ENCODE assay signal across 14 cellular contexts in the genomic region with DNA sequence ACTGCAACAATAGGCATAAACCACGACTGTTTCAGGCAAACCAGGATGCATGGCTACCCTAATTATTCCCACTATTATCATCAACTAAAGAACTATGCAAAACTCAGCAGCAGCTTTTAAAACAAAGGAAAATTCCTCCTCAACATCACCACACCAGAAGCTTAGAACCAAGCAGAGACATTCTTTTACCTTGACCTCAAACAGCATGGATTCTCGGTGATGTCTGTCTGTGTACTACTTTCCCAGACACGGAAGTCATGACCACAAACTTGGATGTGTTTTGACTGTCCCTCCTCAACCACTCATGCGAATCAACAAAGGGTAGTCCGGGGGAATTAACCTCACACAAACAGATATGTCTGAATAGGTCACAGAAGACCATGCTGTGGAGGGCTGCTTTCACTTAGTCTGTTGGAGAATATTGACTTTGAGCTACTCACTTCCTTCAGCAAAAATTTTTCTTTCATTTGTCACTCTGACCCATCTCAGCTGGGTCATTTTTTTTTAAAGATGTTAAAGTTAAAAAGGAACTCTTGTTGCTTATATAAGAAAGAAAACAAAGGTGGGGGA.
DNase-seq lines count a peak whose midpoint lies in the region; ATAC-seq, FAIRE-seq and TF ChIP-seq lines count a peak whose summit lies in the region.
"Had no signal": no experiment of that assay in that cellular context is flagged by ENCODE, and none has a peak within 500 bp of the region (broad histone marks: within the 10 kb centered on the region; RNA-seq: fewer than 3 reads in every experiment).

No MANE protein-coding gene starts in this region.

- no peak for TF ChIP-seq RAD21 in A549 (conservative IDR thresholded peaks at IDR 0.05 in 1 of 2, IDR thresholded peaks at IDR 0.05 in 1 of 2)

- intact Hi-C loops in activated CD4-positive, alpha-beta memory T cell treated with anti-CD3 and anti-CD28 coated beads for 36 hours (cut with micrococcal nuclease) = no loop called here

- CTCF ChIA-PET in A549 (lab: Yijun Ruan, JAX) = interaction anchor here (1.2 kb wide), 1 partner anchor 9 kb away, joined by 3 read pairs; no protein-coding TSS in a partner anchor
- CTCF ChIA-PET in activated CD4-positive, alpha-beta memory T cell treated with anti-CD3 and anti-CD28 coated beads for 36 hours (lab: Charles Lee) = no interaction called here

- H3K9me3 ChIP-seq in A549 = no peaks in the 10 kb centered on the region
- H3K9me3 ChIP-seq: body of pancreas, pancreas had no signal

- H3K27ac Mint-ChIP-seq in activated CD4-positive, alpha-beta memory T cell treated with anti-CD3 and anti-CD28 coated beads for 36 hours = no peak overlapping the region
- no peak overlapping the region for H3K27ac Mint-ChIP-seq in activated T-cell treated with anti-CD3 and anti-CD28 coated beads, Interleukin-2, amount 50 U/mL, for 72 hours
- H3K27ac Mint-ChIP-seq: memory B cell, T-cell had no signal

- peak overlapping the region; percentile 30; the same call in 2 of the 3 replicates for H3K4me2 ChIP-seq in A549

- no peaks in the 10 kb centered on the region for H3K36me3 Mint-ChIP-seq in activated CD4-positive, alpha-beta memory T cell treated with anti-CD3 and anti-CD28 coated beads for 36 hours
- H3K36me3 Mint-ChIP-seq in activated T-cell treated with anti-CD3 and anti-CD28 coated beads, Interleukin-2, amount 50 U/mL, for 72 hours (ENCODE audit: insufficient read depth in 2 of 2) = no peaks in the 10 kb centered on the region
- H3K36me3 Mint-ChIP-seq: memory B cell, T-cell had no signal

- TF ChIP-seq EP300 in A549 (IDR thresholded peaks at IDR 0.05) = no peak

- no peak for TF ChIP-seq CTCF in A549 (IDR thresholded peaks at IDR 0.05)

- peak; percentile 59 for FAIRE-seq in A549 (lab: Jason Lieb, UNC)
- FAIRE-seq: pancreas had no signal

- POLR2A ChIA-PET in A549 (lab: Yijun Ruan, JAX) = no interaction called here
- POLR2A ChIA-PET in activated CD4-positive, alpha-beta memory T cell treated with anti-CD3 and anti-CD28 coated beads for 36 hours (lab: Charles Lee) = no interaction called here

- no peaks in the 10 kb centered on the region for H3K27me3 Mint-ChIP-seq in activated CD4-positive, alpha-beta memory T cell treated with anti-CD3 and anti-CD28 coated beads for 36 hours
- no peaks in the 10 kb centered on the region for H3K27me3 Mint-ChIP-seq in activated T-cell treated with anti-CD3 and anti-CD28 coated beads, Interleukin-2, amount 50 U/mL, for 72 hours (ENCODE audit: low read depth)
- H3K27me3 Mint-ChIP-seq: memory B cell, T-cell had no signal

- no peaks in the 10 kb centered on the region for H3K4me1 ChIP-seq in A549
- H3K4me1 ChIP-seq: body of pancreas, pancreas had no signal

- ATAC-seq in A549 (peak; percentile 62 to 81; a peak in 5 of 6 replicates), HG03159 (IDR thresholded peaks at IDR 0.05; ENCODE audit: unreplicated experiment) (no peak)
- ATAC-seq in activated T-cell treated with anti-CD3 and anti-CD28 coated beads, Interleukin-2, amount 50 U/mL, for 72 hours (replicated peaks in 1 of 2) = no peak
- ATAC-seq: activated T-cell treated with anti-CD3 and anti-CD28 coated beads, Interleukin-2, amount 50 U/mL, for 4 hours; body of pancreas; pancreas; T-cell had no signal

- no peak for TF ChIP-seq POLR2A in A549 (IDR thresholded peaks at IDR 0.05; ENCODE audit: low read length)

- WGBS in A549 (ENCODE audit: missing lambda C conversion rate) = 2% methylated on average over 5 of the region's 5 CpGs

- no peak overlapping the region for H3K4me3 ChIP-seq in A549
- H3K4me3 ChIP-seq: body of pancreas, pancreas had no signal

- DNase-seq in A549 (ENCODE audit: low read depth in 1 of 2, low spot score in 1 of 2) (peak; percentile 22 to 74), HS-5 (ENCODE audit: low read depth) (peak; percentile 84), amniotic stem cell (lab: John Stamatoyannopoulos, UW) (peak; percentile 3), islet precursor cell (peak; percentile 65)
- DNase-seq in activated CD4-positive, alpha-beta memory T cell treated with anti-CD3 and anti-CD28 coated beads for 36 hours = no peak
- no peak for DNase-seq in activated CD4-positive, alpha-beta T cell treated with anti-CD3 and anti-CD28 coated beads, Interleukin-2, amount 50 U/mL, for 48 hours
- DNase-seq in activated T-cell treated with anti-CD3 and anti-CD28 coated beads, Interleukin-2, amount 50 U/mL, for 72 hours = no peak
- DNase-seq: activated T-cell treated with anti-CD3 and anti-CD28 coated beads, Interleukin-2, amount 50 U/mL, for 4 hours; body of pancreas; DMS 273 treated with DMSO at 0.1 percent for 48 hours; pancreas; T-cell had no signal

- H3K4me3 Mint-ChIP-seq in activated CD4-positive, alpha-beta memory T cell treated with anti-CD3 and anti-CD28 coated beads for 36 hours = no peak overlapping the region
- H3K4me3 Mint-ChIP-seq in activated T-cell treated with anti-CD3 and anti-CD28 coated beads, Interleukin-2, amount 50 U/mL, for 72 hours = no peak overlapping the region
- H3K4me3 Mint-ChIP-seq: activated T-cell treated with anti-CD3 and anti-CD28 coated beads, Interleukin-2, amount 50 U/mL, for 4 hours; memory B cell; T-cell had no signal

- no peaks in the 10 kb centered on the region for H3K9me3 Mint-ChIP-seq in activated CD4-positive, alpha-beta memory T cell treated with anti-CD3 and anti-CD28 coated beads for 36 hours
- peaks cover 7% of the 10 kb centered on the region in 2 donors for H3K9me3 Mint-ChIP-seq in activated T-cell treated with anti-CD3 and anti-CD28 coated beads, Interleukin-2, amount 50 U/mL, for 72 hours

- no peaks in the 10 kb centered on the region for H3K4me1 Mint-ChIP-seq in activated CD4-positive, alpha-beta memory T cell treated with anti-CD3 and anti-CD28 coated beads for 36 hours (ENCODE audit: low read depth)
- no peaks in the 10 kb centered on the region for H3K4me1 Mint-ChIP-seq in activated T-cell treated with anti-CD3 and anti-CD28 coated beads, Interleukin-2, amount 50 U/mL, for 72 hours (ENCODE audit: low read depth)
- H3K4me1 Mint-ChIP-seq: memory B cell, T-cell had no signal

- H3K27ac ChIP-seq in A549 = no peak overlapping the region
- H3K27ac ChIP-seq: body of pancreas, pancreas had no signal

TF ChIP-seq in A549, 52 proteins besides CTCF, POLR2A, EP300 and RAD21:
- no peak for TF ChIP-seq HDAC2 (IDR thresholded peaks at IDR 0.05)
- no peak for TF ChIP-seq ZNF302 (CRISPR knock-in tag; IDR thresholded peaks at IDR 0.05)
- peak; percentile 38; the same call in 1 of the 2 replicates for TF ChIP-seq JUNB (IDR thresholded peaks at IDR 0.05)
- no peak for TF ChIP-seq NFE2L2 (conservative IDR thresholded peaks at IDR 0.05; ENCODE audit: low read length)
- no peak for TF ChIP-seq HEYL (CRISPR knock-in tag; IDR thresholded peaks at IDR 0.05)

Comparison
In these comparisons a context has a peak if more than half of its experiments do, and no peak if none do; other contexts are left out.
1. ATAC-seq: peak in A549 (2 of 2); none in HG03159 (single experiment) and activated T-cell treated with anti-CD3 and anti-CD28 coated beads, Interleukin-2, amount 50 U/mL, for 72 hours (0 of 2).
2. DNase-seq: peak in A549 (2 of 2), HS-5 (single experiment), amniotic stem cell (single experiment) and islet precursor cell (single experiment); none in activated CD4-positive, alpha-beta memory T cell treated with anti-CD3 and anti-CD28 coated beads for 36 hours (single experiment), activated CD4-positive, alpha-beta T cell treated with anti-CD3 and anti-CD28 coated beads, Interleukin-2, amount 50 U/mL, for 48 hours (0 of 2) and activated T-cell treated with anti-CD3 and anti-CD28 coated beads, Interleukin-2, amount 50 U/mL, for 72 hours (0 of 2).